In the genomic region with DNA sequence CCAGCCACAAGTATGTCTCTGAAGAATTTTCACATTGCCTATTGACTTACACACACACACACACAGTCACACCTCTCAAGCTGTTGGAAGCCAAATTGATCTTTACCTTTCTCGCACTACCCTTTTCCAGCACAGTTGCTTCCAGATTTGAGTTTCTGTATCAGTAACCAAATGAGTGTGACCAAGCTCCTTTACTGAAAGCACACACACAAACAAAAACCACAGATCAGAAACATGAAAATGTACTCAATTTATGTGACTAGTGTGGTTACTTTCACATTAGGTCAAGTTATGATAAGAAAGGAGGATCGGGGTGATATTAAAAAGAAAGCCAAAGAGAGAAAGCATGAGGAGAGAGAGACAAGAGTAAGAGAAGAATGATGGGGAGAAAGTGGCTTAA, we compare ENCODE assay signal across 14 cellular contexts.
"Had no signal": no experiment of that assay in that cellular context is flagged by ENCODE, and none has a peak within 500 bp of the region (broad histone marks: within the 10 kb centered on the region; RNA-seq: fewer than 3 reads in every experiment).

No MANE protein-coding gene starts in this region.

- H3K27me3 ChIP-seq: adrenal gland, gastrocnemius medialis, heart right ventricle, right atrium auricular region, stomach had no signal

- H3K4me1 ChIP-seq: adrenal gland, gastrocnemius medialis, heart right ventricle, right atrium auricular region, stomach had no signal

- ATAC-seq: gastrocnemius medialis, heart right ventricle had no signal

- H3K27ac ChIP-seq: adrenal gland, gastrocnemius medialis, heart right ventricle, right atrium auricular region, stomach, thoracic aorta had no signal

- H3K9me3 ChIP-seq: adrenal gland, gastrocnemius medialis, heart right ventricle, right atrium auricular region, stomach, thoracic aorta had no signal

- H3K36me3 ChIP-seq: adrenal gland, gastrocnemius medialis, heart right ventricle, right atrium auricular region, stomach, thoracic aorta had no signal

- DNase-seq: activated CD4-positive, alpha-beta T cell treated with anti-CD3 and anti-CD28 coated beads, Interleukin-2, amount 50 U/mL, for 1 hour; activated naive CD4-positive, alpha-beta T cell treated with anti-CD3 and anti-CD28 coated beads, Interleukin-2, amount 50 U/mL, for 16 hours; activated T-cell treated with anti-CD3 and anti-CD28 coated beads for 4 hours; adrenal gland; central memory CD4-positive, alpha-beta T cell; effector memory CD4-positive, alpha-beta T cell; gastrocnemius medialis; heart right ventricle; naive B cell; posterior cingulate gyrus; small intestine; stomach had no signal

- H3K4me3 ChIP-seq: adrenal gland, gastrocnemius medialis, heart right ventricle, right atrium auricular region, stomach, thoracic aorta had no signal
